ENCODE assay signal across 2 cellular contexts in the genomic region with DNA sequence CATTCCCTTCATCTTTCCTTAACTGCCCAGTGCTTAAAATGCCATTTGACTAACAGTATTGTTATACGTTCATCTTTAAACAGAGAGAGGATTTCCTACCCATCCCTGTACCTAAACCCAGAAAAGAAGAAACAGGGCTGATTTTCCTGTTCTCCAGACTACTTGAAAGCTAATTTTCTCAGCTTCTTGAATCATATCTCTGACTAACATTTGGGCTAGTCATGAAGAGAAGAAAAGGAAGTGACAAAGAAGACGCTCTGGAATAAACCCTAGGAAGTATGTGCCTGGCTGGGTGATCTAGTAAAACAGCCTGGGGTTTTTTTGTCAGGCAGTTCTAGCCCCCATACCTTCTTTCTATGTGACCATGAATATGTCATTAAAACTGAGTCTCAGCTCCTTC.
TF ChIP-seq lines count a peak whose summit lies in the region.

No MANE protein-coding gene starts in this region.

TF ChIP-seq in HCT116, 20 proteins besides CTCF, POLR2A, EP300 and RAD21 (continued from another document):
- TF ChIP-seq ELF1 (IDR thresholded peaks at IDR 0.05; ENCODE audit: borderline replicate concordance, low read depth) (no peak), SP1 (IDR thresholded peaks at IDR 0.05; ENCODE audit: low read depth) (no peak), CBX3 (IDR thresholded peaks at IDR 0.05; ENCODE audit: low read depth) (no peak), TCF7L2 (IDR thresholded peaks at IDR 0.05; ENCODE audit: borderline replicate concordance, extremely low read depth, insufficient read depth, insufficient read length) (no peak), EZH2phosphoT487 (IDR thresholded peaks at IDR 0.05; ENCODE audit: borderline replicate concordance) (no peak), EGR1 (IDR thresholded peaks at IDR 0.05; ENCODE audit: low read depth) (no peak), SRF (IDR thresholded peaks at IDR 0.05; ENCODE audit: low read depth) (no peak), EZH2 (IDR thresholded peaks at IDR 0.05) (no peak), POLR2AphosphoS5 (IDR thresholded peaks at IDR 0.05; ENCODE audit: low read depth, low read length) (no peak), ZFX (IDR thresholded peaks at IDR 0.05) (no peak), YY1 (IDR thresholded peaks at IDR 0.05; ENCODE audit: extremely low read depth, insufficient replicate concordance, low read depth, low read length) (no peak)
- TF ChIP-seq, protein P1, sequence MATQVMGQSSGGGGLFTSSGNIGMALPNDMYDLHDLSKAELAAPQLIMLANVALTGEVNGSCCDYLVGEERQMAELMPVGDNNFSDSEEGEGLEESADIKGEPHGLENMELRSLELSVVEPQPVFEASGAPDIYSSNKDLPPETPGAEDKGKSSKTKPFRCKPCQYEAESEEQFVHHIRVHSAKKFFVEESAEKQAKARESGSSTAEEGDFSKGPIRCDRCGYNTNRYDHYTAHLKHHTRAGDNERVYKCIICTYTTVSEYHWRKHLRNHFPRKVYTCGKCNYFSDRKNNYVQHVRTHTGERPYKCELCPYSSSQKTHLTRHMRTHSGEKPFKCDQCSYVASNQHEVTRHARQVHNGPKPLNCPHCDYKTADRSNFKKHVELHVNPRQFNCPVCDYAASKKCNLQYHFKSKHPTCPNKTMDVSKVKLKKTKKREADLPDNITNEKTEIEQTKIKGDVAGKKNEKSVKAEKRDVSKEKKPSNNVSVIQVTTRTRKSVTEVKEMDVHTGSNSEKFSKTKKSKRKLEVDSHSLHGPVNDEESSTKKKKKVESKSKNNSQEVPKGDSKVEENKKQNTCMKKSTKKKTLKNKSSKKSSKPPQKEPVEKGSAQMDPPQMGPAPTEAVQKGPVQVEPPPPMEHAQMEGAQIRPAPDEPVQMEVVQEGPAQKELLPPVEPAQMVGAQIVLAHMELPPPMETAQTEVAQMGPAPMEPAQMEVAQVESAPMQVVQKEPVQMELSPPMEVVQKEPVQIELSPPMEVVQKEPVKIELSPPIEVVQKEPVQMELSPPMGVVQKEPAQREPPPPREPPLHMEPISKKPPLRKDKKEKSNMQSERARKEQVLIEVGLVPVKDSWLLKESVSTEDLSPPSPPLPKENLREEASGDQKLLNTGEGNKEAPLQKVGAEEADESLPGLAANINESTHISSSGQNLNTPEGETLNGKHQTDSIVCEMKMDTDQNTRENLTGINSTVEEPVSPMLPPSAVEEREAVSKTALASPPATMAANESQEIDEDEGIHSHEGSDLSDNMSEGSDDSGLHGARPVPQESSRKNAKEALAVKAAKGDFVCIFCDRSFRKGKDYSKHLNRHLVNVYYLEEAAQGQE (IDR thresholded peaks at IDR 0.05; ENCODE audit: low read depth) = no peak

TF ChIP-seq in SK-N-SH treated with all-trans-retinoic acid at 6 μM for 48 hours, 23 proteins besides CTCF, POLR2A, EP300 and RAD21 (continued from another document):
- TF ChIP-seq ZFP30 (CRISPR knock-in tag; IDR thresholded peaks at IDR 0.05) = no peak
